In the genomic region with DNA sequence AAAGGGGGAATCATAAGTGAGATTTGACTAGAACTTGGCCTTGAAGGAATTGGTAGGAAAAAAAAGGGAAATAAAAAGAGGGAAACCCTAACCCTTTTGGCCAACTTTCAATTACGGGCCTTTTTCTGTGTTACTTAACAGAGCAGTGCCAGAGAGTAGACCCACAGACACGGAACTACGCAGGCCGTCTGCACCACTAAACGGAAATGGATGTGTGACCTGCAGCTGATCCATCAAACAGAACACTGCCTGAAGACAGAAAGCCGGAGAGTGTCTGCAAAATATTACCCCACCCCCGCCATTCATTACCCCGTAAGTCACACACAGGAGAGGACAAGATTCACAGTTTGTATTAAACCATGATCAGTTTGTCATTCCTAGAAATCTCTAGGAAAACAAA, we compare ENCODE assay signal across 13 cellular contexts.
"Had no signal": no experiment of that assay in that cellular context is flagged by ENCODE, and none has a peak within 500 bp of the region (broad histone marks: within the 10 kb centered on the region; RNA-seq: fewer than 3 reads in every experiment).

No MANE protein-coding gene starts in this region.

- H3K27ac Mint-ChIP-seq: activated naive CD8-positive, alpha-beta T cell treated with anti-CD3 and anti-CD28 coated beads, Interleukin-2, amount 10 ng/mL, durations not matched to agents 7 days and 5 days; immature natural killer cell; memory B cell; nephron had no signal

- H3K4me1 Mint-ChIP-seq: activated naive CD8-positive, alpha-beta T cell treated with anti-CD3 and anti-CD28 coated beads, Interleukin-2, amount 10 ng/mL, durations not matched to agents 7 days and 5 days; immature natural killer cell; memory B cell; nephron had no signal

- H3K4me3 ChIP-seq: breast epithelium, dorsolateral prefrontal cortex, transverse colon had no signal

- H3K4me3 Mint-ChIP-seq: activated naive CD8-positive, alpha-beta T cell treated with anti-CD3 and anti-CD28 coated beads, Interleukin-2, amount 10 ng/mL, durations not matched to agents 7 days and 5 days; immature natural killer cell; memory B cell; nephron had no signal

- DNase-seq: activated CD4-positive, alpha-beta T cell treated with anti-CD3 and anti-CD28 coated beads, Interleukin-2, amount 50 U/mL, for 4 hours; activated CD4-positive, CD25-positive, alpha-beta regulatory T cell treated with anti-CD3 and anti-CD28 coated beads, Interleukin-2, amount 50 U/mL, for 72 hours; activated naive CD8-positive, alpha-beta T cell treated with anti-CD3 and anti-CD28 coated beads, Interleukin-2, amount 10 ng/mL, durations not matched to agents 7 days and 5 days; aorta; left cardiac atrium; stimulated activated CD4-positive, alpha-beta T cell treated with anti-CD3 and anti-CD28 coated beads, Interleukin-12 subunit alpha, Interleukin-12 subunit beta, amount 100 ng/mL, for 4 hours; stimulated activated naive CD4-positive, alpha-beta T cell; transverse colon had no signal

- ATAC-seq: left cardiac atrium had no signal

- H3K27me3 ChIP-seq: breast epithelium, dorsolateral prefrontal cortex, transverse colon had no signal

- H3K36me3 ChIP-seq: breast epithelium, transverse colon had no signal

- H3K9me3 Mint-ChIP-seq: activated naive CD8-positive, alpha-beta T cell treated with anti-CD3 and anti-CD28 coated beads, Interleukin-2, amount 10 ng/mL, durations not matched to agents 7 days and 5 days had no signal

- H3K27ac ChIP-seq: breast epithelium, dorsolateral prefrontal cortex, transverse colon had no signal

- H3K9me3 ChIP-seq: breast epithelium, transverse colon had no signal

- H3K36me3 Mint-ChIP-seq: activated naive CD8-positive, alpha-beta T cell treated with anti-CD3 and anti-CD28 coated beads, Interleukin-2, amount 10 ng/mL, durations not matched to agents 7 days and 5 days; immature natural killer cell; memory B cell had no signal

- H3K27me3 Mint-ChIP-seq: activated naive CD8-positive, alpha-beta T cell treated with anti-CD3 and anti-CD28 coated beads, Interleukin-2, amount 10 ng/mL, durations not matched to agents 7 days and 5 days; memory B cell had no signal

- H3K4me1 ChIP-seq: breast epithelium, transverse colon had no signal
